Comparison of ENCODE assay signal across 8 cellular contexts in genomic region chr17:76005263-76006149, GRCh38. TPM values are rescaled to one million over a fixed set of nuclear protein-coding genes. Genes with fewer than 3 reads are reported as not detected.
DNase-seq lines count a peak whose midpoint lies in the region; ATAC-seq and TF ChIP-seq lines count a peak whose summit lies in the region.

No MANE protein-coding gene starts in this region.

- H3K9me3 Mint-ChIP-seq in activated CD4-positive, alpha-beta T cell treated with anti-CD3 and anti-CD28 coated beads for 36 hours (ENCODE audit: low read depth): no peaks in the 10 kb centered on the region

- H3K27me3 Mint-ChIP-seq in activated CD4-positive, alpha-beta T cell treated with anti-CD3 and anti-CD28 coated beads for 36 hours: no peaks in the 10 kb centered on the region

- ATAC-seq in activated CD4-positive, alpha-beta T cell treated with anti-CD3 and anti-CD28 coated beads for 36 hours: peak; percentile 77
- peak; percentile 37 to 66 for ATAC-seq in lower lobe of right lung

- no peak overlapping the region for H3K27ac Mint-ChIP-seq in activated CD4-positive, alpha-beta T cell treated with anti-CD3 and anti-CD28 coated beads for 36 hours

- no peaks in the 10 kb centered on the region for H3K36me3 ChIP-seq in GM23248 (ENCODE audit: low read depth)
- peaks cover 33% of the 10 kb centered on the region for H3K36me3 ChIP-seq in lower lobe of right lung

- H3K4me1 Mint-ChIP-seq in activated CD4-positive, alpha-beta T cell treated with anti-CD3 and anti-CD28 coated beads for 36 hours: no peaks in the 10 kb centered on the region

- DNase-seq in AG04449 (ENCODE audit: low read depth, low spot score): no peak
- DNase-seq in GM23248: peak; percentile 67
- peak; percentile 34 for DNase-seq in NCI-H446 treated with DMSO at 0.1 percent for 48 hours (lab: John Stamatoyannopoulos, UW)
- peak; percentile 92 for DNase-seq in activated CD4-positive, alpha-beta T cell treated with anti-CD3 and anti-CD28 coated beads for 36 hours
- DNase-seq in choroid plexus epithelial cell (ENCODE audit: low read depth): peak; percentile 67
- no peak for DNase-seq in lower lobe of right lung
- DNase-seq in stimulated activated CD8-positive, alpha-beta memory T cell treated with anti-CD3 and anti-CD28 coated beads, Interleukin-12 subunit alpha, Interleukin-12 subunit beta, amount 100 ng/mL, for 4 hours (ENCODE audit: low read depth): peak; percentile 42
- DNase-seq in H4 (ENCODE audit: low spot score): no peak

- H3K27ac ChIP-seq in GM23248 (no peak overlapping the region), lower lobe of right lung (peak overlapping the region; percentile 25)

- H3K9ac ChIP-seq in GM23248: no peak overlapping the region

- 42 to 44% methylated on average over 16 of the region's 16 CpGs for WGBS in GM23248 (ENCODE audit: low coverage in 1 of 2, low lambda C conversion rate in 2 of 2, missing lambda C conversion rate in 2 of 2), 2 experiments

- CTCF ChIA-PET in AG04449 (lab: Yijun Ruan, JAX): interaction anchor here (0.6 to 17.3 kb wide), 34 partner anchors 8 to 294 kb away, joined by 3 to 363 read pairs (median 4); partner anchors contain the start of genes ACOX1, EXOC7, MRPL38 and TEN1
- CTCF ChIA-PET in activated CD4-positive, alpha-beta T cell treated with anti-CD3 and anti-CD28 coated beads for 36 hours (lab: Charles Lee): interaction anchor here (0.5 to 11.1 kb wide), 29 partner anchors 7 to 547 kb away, joined by 3 to 139 read pairs (median 4); partner anchors contain the start of genes MRPL38, TRIM47 and TRIM65

- no peaks in the 10 kb centered on the region for H3K4me1 ChIP-seq in GM23248 (ENCODE audit: insufficient read depth)
- peaks cover 33% of the 10 kb centered on the region for H3K4me1 ChIP-seq in lower lobe of right lung

- no peaks in the 10 kb centered on the region for H3K27me3 ChIP-seq in GM23248 (replicated peaks; ENCODE audit: insufficient read depth)
- H3K27me3 ChIP-seq in lower lobe of right lung (ENCODE audit: low read depth): no peaks in the 10 kb centered on the region

- no peaks in the 10 kb centered on the region for H3K9me2 ChIP-seq in GM23248 (ENCODE audit: insufficient read depth)

- H3F3A ChIP-seq in GM23248 (ENCODE audit: insufficient read depth): no peaks in the 10 kb centered on the region

- H2AFZ ChIP-seq in GM23248: no peak overlapping the region

- in situ Hi-C loops in GM23248 (cut with MboI): no loop called here

- POLR2A ChIA-PET in AG04449 (lab: Yijun Ruan, JAX): no interaction called here
- POLR2A ChIA-PET in activated CD4-positive, alpha-beta T cell treated with anti-CD3 and anti-CD28 coated beads for 36 hours (lab: Charles Lee): interaction anchor here (0.7 kb wide), 1 partner anchor 77 kb away, joined by 3 read pairs; no protein-coding TSS in a partner anchor

- H3K4me3 Mint-ChIP-seq in activated CD4-positive, alpha-beta T cell treated with anti-CD3 and anti-CD28 coated beads for 36 hours: no peak overlapping the region

- H3K36me3 Mint-ChIP-seq in activated CD4-positive, alpha-beta T cell treated with anti-CD3 and anti-CD28 coated beads for 36 hours (ENCODE audit: low read depth): no peaks in the 10 kb centered on the region

- no peaks in the 10 kb centered on the region for H3K79me2 ChIP-seq in GM23248 (ENCODE audit: insufficient read depth)

- H3K4me2 ChIP-seq in GM23248 (ENCODE audit: unreplicated experiment): no peak overlapping the region

- H3K4me3 ChIP-seq in AG04449 (ENCODE audit: low read depth, low read length): no peak overlapping the region
- H3K4me3 ChIP-seq in GM23248: no peak overlapping the region
- no peak overlapping the region for H3K4me3 ChIP-seq in choroid plexus epithelial cell (ENCODE audit: low read depth, low read length)
- H3K4me3 ChIP-seq in lower lobe of right lung: no peak overlapping the region

- TF ChIP-seq CTCF in AG04449 (IDR thresholded peaks at IDR 0.05; ENCODE audit: insufficient read depth, low read length, missing control alignments): peak; percentile 40
- TF ChIP-seq CTCF in choroid plexus epithelial cell (conservative IDR thresholded peaks at IDR 0.05; ENCODE audit: low read depth, low read length): peak; percentile 79
- TF ChIP-seq CTCF in lower lobe of right lung (IDR thresholded peaks at IDR 0.05): peak; percentile 73

- intact Hi-C loops in activated CD4-positive, alpha-beta T cell treated with anti-CD3 and anti-CD28 coated beads for 36 hours (cut with DNase I, micrococcal nuclease): loop anchor here in 1 of 2 experiments (1.0 to 5.0 kb wide), 3 partner anchors 26 to 243 kb away; partner anchors contain the start of genes ACOX1 and TEN1
- intact Hi-C loops in lower lobe of right lung (cut with DNase I): loop anchor here (10.0 kb wide), 1 partner anchor 101 kb away; the partner anchor contains the start of gene MRPL38

- H3K9me3 ChIP-seq in GM23248 (ENCODE audit: low read depth) (no peaks in the 10 kb centered on the region), lower lobe of right lung (no peaks in the 10 kb centered on the region)

- H4K20me1 ChIP-seq in GM23248 (ENCODE audit: insufficient read depth): no peaks in the 10 kb centered on the region

RNA-seq across cellular contexts. Expression of gene CDK3, which starts 4.9 kb away (rescaled TPM):
- total RNA-seq in GM23248 (2014; rRNA removed; shearing (Covaris generic)): 0.43 and 1.5 TPM in 2 replicates
- polyA plus RNA-seq in GM23248 (2016; fragmentation: Nextera tagmentation; extraction: Ambion mirVana): 1.9 and 2.0 TPM in 2 replicates
- 1 to 10 TPM; 5.6 to 6.0 TPM for total RNA-seq in activated CD4-positive, alpha-beta T cell treated with anti-CD3 and anti-CD28 coated beads for 36 hours
- total RNA-seq in lower lobe of right lung: 8.4 TPM
- total RNA-seq in H4 (2014; rRNA removed; shearing (Covaris generic)): 0.49 and 1.9 TPM in 2 replicates

RNA-seq across cellular contexts. Expression of gene EVPL, which starts 21.6 kb away (rescaled TPM):
- total RNA-seq in GM23248 (2014; rRNA removed; shearing (Covaris generic)): not detected in 2 replicates
- not detected in 2 replicates for polyA plus RNA-seq in GM23248 (2016; fragmentation: Nextera tagmentation; extraction: Ambion mirVana)
- total RNA-seq in activated CD4-positive, alpha-beta T cell treated with anti-CD3 and anti-CD28 coated beads for 36 hours: under 1 TPM; 0.04 to 0.16 TPM
- 36.8 TPM for total RNA-seq in lower lobe of right lung
- total RNA-seq in H4 (2014; rRNA removed; shearing (Covaris generic)): not detected in 2 replicates

RNA-seq across cellular contexts. Expression of gene TEN1, which starts 26.5 kb away (rescaled TPM):
- total RNA-seq in GM23248 (2014; rRNA removed; shearing (Covaris generic)): 18.2 and 19.5 TPM in 2 replicates
- 21.2 and 23.1 TPM in 2 replicates for polyA plus RNA-seq in GM23248 (2016; fragmentation: Nextera tagmentation; extraction: Ambion mirVana)
- total RNA-seq in activated CD4-positive, alpha-beta T cell treated with anti-CD3 and anti-CD28 coated beads for 36 hours: 10 to 100 TPM in 1 of 2 experiments, 1 to 10 TPM in 1; 9.8 to 13.6 TPM
- total RNA-seq in lower lobe of right lung: 14.6 TPM
- total RNA-seq in H4 (2014; rRNA removed; shearing (Covaris generic)): 18.1 and 28.2 TPM in 2 replicates

RNA-seq across cellular contexts. Expression of gene ACOX1, which starts 26.5 kb away (rescaled TPM):
- total RNA-seq in GM23248 (2014; rRNA removed; shearing (Covaris generic)): 27.6 and 36.3 TPM in 2 replicates
- 17.4 and 20.5 TPM in 2 replicates for polyA plus RNA-seq in GM23248 (2016; fragmentation: Nextera tagmentation; extraction: Ambion mirVana)
- 10 to 100 TPM; 27.7 to 33.1 TPM for total RNA-seq in activated CD4-positive, alpha-beta T cell treated with anti-CD3 and anti-CD28 coated beads for 36 hours
- total RNA-seq in lower lobe of right lung: 67.1 TPM
- 30.0 and 31.5 TPM in 2 replicates for total RNA-seq in H4 (2014; rRNA removed; shearing (Covaris generic))

Comparison
In these comparisons a context has a peak if more than half of its experiments do, and no peak if none do; other contexts are left out.
1. DNase-seq: peak in GM23248 (single experiment), NCI-H446 treated with DMSO at 0.1 percent for 48 hours (single experiment), activated CD4-positive, alpha-beta T cell treated with anti-CD3 and anti-CD28 coated beads for 36 hours (single experiment), choroid plexus epithelial cell (single experiment) and stimulated activated CD8-positive, alpha-beta memory T cell treated with anti-CD3 and anti-CD28 coated beads, Interleukin-12 subunit alpha, Interleukin-12 subunit beta, amount 100 ng/mL, for 4 hours (single experiment); none in AG04449 (single experiment), lower lobe of right lung (single experiment) and H4 (single experiment).
2. RNA of gene EVPL, which starts 21.6 kb away (total RNA-seq): 36.8 TPM in lower lobe of right lung (single experiment); 0.04 to 0.16 TPM in activated CD4-positive, alpha-beta T cell treated with anti-CD3 and anti-CD28 coated beads for 36 hours, not detected in GM23248 and not detected in H4; every median in the first group is over 10 times any median in the second.
3. Peak in every context shown above with its lines, with median percentiles within 50 percentile points of each other: CTCF ChIP-seq.